In genomic region chr12:67797316-67797741, GRCh38 we compare ENCODE assay signal across 2 cellular contexts.
TF ChIP-seq lines count a peak whose summit lies in the region.

No MANE protein-coding gene starts in this region.

TF ChIP-seq in IMR-90, 13 proteins besides CTCF, POLR2A, EP300 and RAD21:
- TF ChIP-seq NFE2L2 (IDR thresholded peaks at IDR 0.05; ENCODE audit: low read depth, low read length), result no peak
- TF ChIP-seq SMC3 (IDR thresholded peaks at IDR 0.05; ENCODE audit: low read depth, low read length), result no peak
- no peak for TF ChIP-seq RCOR1 (IDR thresholded peaks at IDR 0.05; ENCODE audit: insufficient replicate concordance, low read length)
- TF ChIP-seq CHD1 (IDR thresholded peaks at IDR 0.05; ENCODE audit: low read depth, low read length), result no peak
- no peak for TF ChIP-seq BHLHE40 (IDR thresholded peaks at IDR 0.05; ENCODE audit: low read depth, low read length)
- TF ChIP-seq FOS (IDR thresholded peaks at IDR 0.05; ENCODE audit: low read depth, low read length), result no peak
- TF ChIP-seq ELK1 (IDR thresholded peaks at IDR 0.05; ENCODE audit: borderline replicate concordance, low read depth, low read length), result no peak
- TF ChIP-seq CEBPB (IDR thresholded peaks at IDR 0.05; ENCODE audit: low read depth, low read length), result no peak
- no peak for TF ChIP-seq MAZ (IDR thresholded peaks at IDR 0.05; ENCODE audit: borderline replicate concordance, low read depth, low read length)
- TF ChIP-seq USF2 (IDR thresholded peaks at IDR 0.05; ENCODE audit: low read depth, low read length), result no peak
- TF ChIP-seq RFX5 (IDR thresholded peaks at IDR 0.05; ENCODE audit: low read depth, low read length), result no peak
- no peak for TF ChIP-seq MAFK (IDR thresholded peaks at IDR 0.05; ENCODE audit: low read depth, low read length)
- no peak for TF ChIP-seq MXI1 (IDR thresholded peaks at IDR 0.05; ENCODE audit: borderline replicate concordance, low read depth, low read length)

TF ChIP-seq in GM12891, 5 proteins besides CTCF, POLR2A, EP300 and RAD21:
- TF ChIP-seq POLR2AphosphoS5 (IDR thresholded peaks at IDR 0.05; ENCODE audit: low read depth, low read length) (no peak), POU2F2 (IDR thresholded peaks at IDR 0.05; ENCODE audit: low read depth, low read length) (no peak), SPI1 (IDR thresholded peaks at IDR 0.05; ENCODE audit: low read depth, low read length) (no peak), TAF1 (IDR thresholded peaks at IDR 0.05; ENCODE audit: low read depth, low read length) (no peak), PAX5 (IDR thresholded peaks at IDR 0.05; ENCODE audit: insufficient read depth, low read length, severe bottlenecking) (no peak)
